ENCODE assay signal across 8 cellular contexts in the genomic region with DNA sequence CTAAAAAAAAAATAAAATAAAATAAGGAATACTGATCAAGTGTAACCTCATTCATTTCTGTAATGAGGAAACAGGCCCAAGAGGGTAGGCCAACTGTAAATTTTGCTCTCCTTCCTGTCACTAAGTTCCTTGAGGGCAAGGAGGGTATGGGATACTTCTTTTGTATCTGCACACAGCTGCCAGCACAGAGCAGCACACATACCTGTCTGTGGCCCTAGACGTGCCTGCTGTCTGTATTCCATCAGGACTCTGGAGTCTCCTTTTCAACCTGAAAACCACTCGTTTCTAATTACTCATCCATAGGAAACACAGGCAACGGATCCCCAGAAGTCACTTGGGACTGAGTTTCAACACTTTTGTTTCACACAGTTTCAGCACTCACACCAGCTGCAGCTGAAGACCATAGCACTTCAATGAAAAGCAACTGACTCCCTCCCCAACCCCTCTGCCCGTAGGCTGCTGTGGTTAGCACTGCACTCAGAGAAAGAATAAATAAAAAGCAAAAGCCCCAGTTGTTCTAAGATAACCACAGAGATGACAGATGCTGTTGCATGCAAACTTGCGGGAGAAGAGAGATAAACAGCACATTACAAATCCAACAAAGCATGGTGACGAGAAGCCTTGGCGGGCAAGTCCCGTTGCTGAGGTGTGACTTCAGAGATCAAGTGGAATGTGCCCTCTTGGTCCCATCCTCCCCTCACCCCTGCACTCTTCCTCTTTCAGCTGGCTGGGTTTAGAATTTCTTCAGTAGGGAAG. TPM values are rescaled to one million over a fixed set of nuclear protein-coding genes. Genes with fewer than 3 reads are reported as not detected.
A peak's percentile ranks its signal among the peaks of the same experiment; 100 is the strongest.
DNase-seq lines count a peak whose midpoint lies in the region; ATAC-seq and TF ChIP-seq lines count a peak whose summit lies in the region.

No MANE protein-coding gene starts in this region.

- H3K56ac ChIP-seq in mesendoderm (ENCODE audit: low read length): no peak overlapping the region

- no peak overlapping the region for H2BK15ac ChIP-seq in mesendoderm (replicated peaks; ENCODE audit: low read depth)

- H3K23ac ChIP-seq in mesendoderm (ENCODE audit: low read length): no peak overlapping the region

- H2BK120ac ChIP-seq in mesendoderm (ENCODE audit: low read depth, low read length): no peak overlapping the region

- TF ChIP-seq CTCF in AG09319 (IDR thresholded peaks at IDR 0.05; ENCODE audit: low read depth, low read length) (no peak), suprapubic skin (IDR thresholded peaks at IDR 0.05) (no peak)

- no peaks in the 10 kb centered on the region for H3K27me3 ChIP-seq in mesendoderm (ENCODE audit: insufficient read depth, low read length, poor library complexity)
- H3K27me3 ChIP-seq in suprapubic skin: no peaks in the 10 kb centered on the region

- DNase-seq in AG09319 (ENCODE audit: extremely low read depth, low read depth) (peak; percentile 57), mesendoderm (peak; percentile 44), NCI-H524 (lab: John Stamatoyannopoulos, UW) (no peak), suprapubic skin (ENCODE audit: low spot score in 2 of 2) (no peak), 8988T (no peak)
- peak; percentile 11 for DNase-seq in activated CD4-positive, alpha-beta T cell treated with anti-CD3 and anti-CD28 coated beads, Interleukin-2, amount 50 U/mL, for 1 hour

- TF ChIP-seq EP300 in suprapubic skin (IDR thresholded peaks at IDR 0.05): no peak

- no peak overlapping the region for H2BK5ac ChIP-seq in mesendoderm (ENCODE audit: low read length)

- WGBS in mesendoderm (ENCODE audit: extremely low coverage, insufficient coverage, low lambda C conversion rate): no CpG with 5 or more reads among the region's 8 CpGs
- 61% methylated on average over 8 of the region's 8 CpGs for WGBS in suprapubic skin

- H4K5ac ChIP-seq in mesendoderm (ENCODE audit: low read length): no peak overlapping the region

- no peaks in the 10 kb centered on the region for H3K79me2 ChIP-seq in mesendoderm (ENCODE audit: control insufficient read depth, insufficient read depth, low read length)

- H3K4me3 ChIP-seq in mesendoderm (ENCODE audit: low read length) (no peak overlapping the region), suprapubic skin (no peak overlapping the region)

- ATAC-seq in GM19025 (IDR thresholded peaks at IDR 0.05; ENCODE audit: low read depth, unreplicated experiment) (peak; percentile 92), HG03439 (IDR thresholded peaks at IDR 0.05; ENCODE audit: unreplicated experiment) (peak; percentile 73)

- no peak overlapping the region for H3K4me2 ChIP-seq in mesendoderm (ENCODE audit: low read length)

- H3K36me3 ChIP-seq in mesendoderm (ENCODE audit: control insufficient read depth, insufficient read depth, low read length) (no peaks in the 10 kb centered on the region), suprapubic skin (no peaks in the 10 kb centered on the region)

- TF ChIP-seq POLR2A in suprapubic skin (IDR thresholded peaks at IDR 0.05): no peak

- no peaks in the 10 kb centered on the region for H3K9me3 ChIP-seq in suprapubic skin

- H2AK5ac ChIP-seq in mesendoderm (ENCODE audit: low read length): no peak overlapping the region

- no peak overlapping the region for H3K18ac ChIP-seq in mesendoderm (ENCODE audit: low read length)

- no peaks in the 10 kb centered on the region for H3K79me1 ChIP-seq in mesendoderm (ENCODE audit: low read length)

- no peak overlapping the region for H4K8ac ChIP-seq in mesendoderm (ENCODE audit: low read depth, low read length)

- peaks cover 2% of the 10 kb centered on the region for H3K4me1 ChIP-seq in mesendoderm (ENCODE audit: control insufficient read depth, low read depth, low read length)
- H3K4me1 ChIP-seq in suprapubic skin: peaks cover 4% of the 10 kb centered on the region

- no peak overlapping the region for H3K9ac ChIP-seq in mesendoderm (ENCODE audit: low read length)

- H3K27ac ChIP-seq in mesendoderm (ENCODE audit: low read depth, low read length) (no peak overlapping the region), suprapubic skin (no peak overlapping the region)

- no peak overlapping the region for H3K4ac ChIP-seq in mesendoderm (ENCODE audit: low read depth, low read length)

RNA-seq across cellular contexts. Expression of a gene that starts 24.9 kb away (rescaled TPM):
- 3.1 TPM for polyA plus RNA-seq in mesendoderm (2013, experiment 1 of 2)
- 3.1 TPM for polyA plus RNA-seq in mesendoderm (2013, experiment 2 of 2)
- 10 to 100 TPM in 2 of 4 donors, 1 to 10 TPM in 2; 4.8 to 18.2 (median 10.6) TPM for total RNA-seq in suprapubic skin

Comparison
In these comparisons a context has a peak if more than half of its experiments do, and no peak if none do; other contexts are left out.
1. DNase-seq: peak in AG09319 (single experiment), activated CD4-positive, alpha-beta T cell treated with anti-CD3 and anti-CD28 coated beads, Interleukin-2, amount 50 U/mL, for 1 hour (single experiment) and mesendoderm (single experiment); none in NCI-H524 (0 of 2), suprapubic skin (0 of 2) and 8988T (single experiment).